2 cellular contexts compared by ENCODE assay signal in genomic region chr11:61195710-61196109, GRCh38.
TF ChIP-seq lines count a peak whose summit lies in the region.

No MANE protein-coding gene starts in this region.

TF ChIP-seq in A549, 52 proteins besides CTCF, POLR2A, EP300 and RAD21 (continued from another document):
- no peak for TF ChIP-seq HES2 (IDR thresholded peaks at IDR 0.05)

TF ChIP-seq in Ishikawa, 13 proteins besides CTCF, POLR2A, EP300 and RAD21 (continued from another document):
- peak; percentile 82 for TF ChIP-seq TCF12 (IDR thresholded peaks at IDR 0.05; ENCODE audit: low read depth)
- peak; percentile 57 for TF ChIP-seq NFIC (IDR thresholded peaks at IDR 0.05)
- no peak for TF ChIP-seq FOXM1 (IDR thresholded peaks at IDR 0.05; ENCODE audit: borderline replicate concordance, low read depth)
